Comparison of ENCODE assay signal across 23 cellular contexts in genomic region chr17:34606721-34607120, GRCh38. TPM values are rescaled to one million over a fixed set of nuclear protein-coding genes. Genes with fewer than 3 reads are reported as not detected.
DNase-seq lines count a peak whose midpoint lies in the region; ATAC-seq, FAIRE-seq and TF ChIP-seq lines count a peak whose summit lies in the region.
"Had no signal": no experiment of that assay in that cellular context is flagged by ENCODE, and none has a peak within 500 bp of the region (broad histone marks: within the 10 kb centered on the region; RNA-seq: fewer than 3 reads in every experiment).

No MANE protein-coding gene starts in this region.

- H2AK5ac ChIP-seq in H1 (ENCODE audit: low read depth, low read length): no peak overlapping the region; the same call in 1 of the 2 replicates

- no peaks in the 10 kb centered on the region for H3K9me2 ChIP-seq in GM23338 (ENCODE audit: insufficient read depth)

- peak overlapping the region; percentile 75; the same call in 1 of the 2 replicates for H2BK12ac ChIP-seq in H1 (ENCODE audit: low read depth, low read length)

- no peaks in the 10 kb centered on the region for H3K79me1 ChIP-seq in H1 (ENCODE audit: low read depth, low read length)

- intact Hi-C loops in ovary (cut with DNase I): no loop called here

- no peak overlapping the region for H3K27ac ChIP-seq in GM23338 (ENCODE audit: low read depth)
- no peak overlapping the region for H3K27ac ChIP-seq in HEK293 (ENCODE audit: extremely low read depth, low read depth, low read length)
- H3K27ac ChIP-seq in H1 (ENCODE audit: low read depth, low read length): no peak overlapping the region; the same call in 1 of the 2 replicates
- no peak overlapping the region for H3K27ac ChIP-seq in ovary
- H3K27ac ChIP-seq: C4-2B, HL-60, SJCRH30 had no signal

- CTCF ChIA-PET in HEK293 (lab: Yijun Ruan, JAX): interaction anchor here (1.4 to 1.8 kb wide), 2 partner anchors 21 to 25 kb away, joined by 4 to 5 read pairs; no protein-coding TSS in a partner anchor
- CTCF ChIA-PET in H1 (lab: Charles Lee; ENCODE audit: partially characterized antibody): interaction anchor here (0.7 to 2.3 kb wide), 7 partner anchors 13 to 287 kb away, joined by 3 to 10 read pairs (median 3); no protein-coding TSS in a partner anchor

- peaks cover 10% of the 10 kb centered on the region for H3K27me3 Mint-ChIP-seq in GM23338 (ENCODE audit: insufficient read depth, low read depth, poor library complexity)
- H3K27me3 Mint-ChIP-seq in nephron (ENCODE audit: low read depth): peaks cover 44% of the 10 kb centered on the region

- H3K14ac ChIP-seq in H1 (ENCODE audit: insufficient read length): no peak overlapping the region

- H2AFZ ChIP-seq in GM23338: no peak overlapping the region
- no peak overlapping the region for H2AFZ ChIP-seq in H1 (ENCODE audit: low read length)

- H3K27ac Mint-ChIP-seq in GM23338 (no peak overlapping the region), nephron (peak overlapping the region; percentile 59 to 85 (median 74))

- TF ChIP-seq POLR2A in H1 (IDR thresholded peaks at IDR 0.05; ENCODE audit: control extremely low read depth in 1 of 2, low read depth in 2 of 2, low read length in 2 of 2) (no peak), ovary (IDR thresholded peaks at IDR 0.05) (no peak)

- H3K23me2 ChIP-seq in H1 (ENCODE audit: low read depth, low read length): no peaks in the 10 kb centered on the region; the same call in 1 of the 2 replicates

- no peaks in the 10 kb centered on the region for H3K27me3 ChIP-seq in GM23338 (ENCODE audit: insufficient read depth)
- H3K27me3 ChIP-seq in H1 (replicated peaks in 1 of 4; ENCODE audit: control insufficient read depth in 3 of 4, extremely low read depth in 1 of 4, insufficient read depth in 3 of 4, low read length in 3 of 4): no peaks in the 10 kb centered on the region; a peak in 2 of 7 replicates
- no peaks in the 10 kb centered on the region for H3K27me3 ChIP-seq in ovary

- no peak overlapping the region for H4K91ac ChIP-seq in H1 (replicated peaks; ENCODE audit: insufficient read length, low read length)

- no peak overlapping the region for H4K8ac ChIP-seq in H1 (ENCODE audit: extremely low read depth, insufficient read depth, low read length)

- no peaks in the 10 kb centered on the region for H4K20me1 ChIP-seq in GM23338 (replicated peaks; ENCODE audit: insufficient read depth)
- no peaks in the 10 kb centered on the region for H4K20me1 ChIP-seq in H1 (replicated peaks in 1 of 2; ENCODE audit: control insufficient read depth in 1 of 2, insufficient read depth in 2 of 2, low read length in 2 of 2)

- no peak for DNase-seq in GM23338 (ENCODE audit: low spot score)
- no peak for DNase-seq in H1 (ENCODE audit: low read depth in 1 of 2, low spot score in 2 of 2)
- DNase-seq in NCI-H1436 (lab: John Stamatoyannopoulos, UW): no peak
- no peak for DNase-seq in ovary
- no peak for DNase-seq in activated effector memory CD4-positive, alpha-beta T cell treated with anti-CD3 and anti-CD28 coated beads, Interleukin-2, amount 50 U/mL, for 16 hours
- DNase-seq: AML-193, GDM1, IMR-90, Karpas-422, NCI-H1048, NCI-H146, NCI-H2081, NCI-H226, NCI-H524, PC-3, SJCRH30 had no signal

- H3K4me1 ChIP-seq in GM23338 (ENCODE audit: insufficient read depth): peaks cover 31% of the 10 kb centered on the region
- peaks cover 18% of the 10 kb centered on the region for H3K4me1 ChIP-seq in HEK293 (ENCODE audit: control insufficient read depth, insufficient read depth, low read length)
- peaks cover 17 to 23% (median 20%) of the 10 kb centered on the region in 4 experiments for H3K4me1 ChIP-seq in H1 (replicated peaks in 1 of 4; ENCODE audit: control insufficient read depth in 3 of 4, insufficient read depth in 4 of 4, low read length in 3 of 4)
- H3K4me1 ChIP-seq in ovary (ENCODE audit: insufficient read depth): no peaks in the 10 kb centered on the region

- H2BK20ac ChIP-seq in H1 (ENCODE audit: low read length): peak overlapping the region; percentile 86

- H3K4me2 ChIP-seq in GM23338: peak overlapping the region; percentile 26; the same call in 1 of the 2 replicates
- no peak overlapping the region; a peak in 1 of 4 replicates for H3K4me2 ChIP-seq in H1 (ENCODE audit: insufficient read depth in 1 of 2, low read depth in 2 of 2, low read length in 2 of 2)

- FAIRE-seq in H1 (lab: Jason Lieb, UNC): no peak

- peak; percentile 19 for ATAC-seq in GM23338
- ATAC-seq: PC-3 had no signal

- WGBS in H1 (ENCODE audit: extremely low coverage in 1 of 2, insufficient coverage in 1 of 2, insufficient read length in 1 of 2, insufficient replicate concordance in 2 of 2, low coverage in 1 of 2, low lambda C conversion rate in 2 of 2, missing lambda C conversion rate in 1 of 2), 2 experiments: 83% methylated on average over 4 of the region's 5 CpGs; no CpG with 5 or more reads in 1 of the 2 experiments
- WGBS in ovary, 3 donors: 13 to 20% (median 14%) methylated on average over 5 of the region's 5 CpGs

- H2BK5ac ChIP-seq in H1 (ENCODE audit: low read depth, low read length): no peak overlapping the region

- H3K4me1 Mint-ChIP-seq in GM23338 (peaks cover 47% of the 10 kb centered on the region), nephron (peaks cover 60% of the 10 kb centered on the region)

- H3K9me3 ChIP-seq in HEK293 (ENCODE audit: control insufficient read depth, insufficient read depth, low read depth, low read length) (no peaks in the 10 kb centered on the region), H1 (ENCODE audit: insufficient read depth in 2 of 2, low read depth in 1 of 2, low read length in 1 of 2) (no peaks in the 10 kb centered on the region), ovary (no peaks in the 10 kb centered on the region)
- H3K9me3 ChIP-seq: HAP-1, SJCRH30 had no signal

- POLR2A ChIA-PET in HEK293 (lab: Yijun Ruan, JAX) (interaction anchor here (0.5 to 0.6 kb wide), 2 partner anchors 20 to 590 kb away, joined by 3 to 5 read pairs; no protein-coding TSS in a partner anchor), H1 (lab: Charles Lee; ENCODE audit: partially characterized antibody) (no interaction called here)

- H3F3A ChIP-seq in GM23338 (replicated peaks; ENCODE audit: low read depth): no peaks in the 10 kb centered on the region

- H3K4me3 Mint-ChIP-seq in GM23338 (no peak overlapping the region), nephron (peak overlapping the region in 1 of 3 experiments; percentile 4)

- H4K5ac ChIP-seq in H1 (ENCODE audit: insufficient read length, low read depth, low read length): no peak overlapping the region

- H2BK120ac ChIP-seq in H1 (replicated peaks; ENCODE audit: low read depth, low read length): no peak overlapping the region

- no peak overlapping the region for H2BK15ac ChIP-seq in H1 (ENCODE audit: low read length)

- no peak overlapping the region for H3K4ac ChIP-seq in H1 (replicated peaks; ENCODE audit: insufficient read length, low read depth, low read length)

- H3K79me2 ChIP-seq in GM23338 (replicated peaks; ENCODE audit: insufficient read depth) (no peaks in the 10 kb centered on the region), H1 (ENCODE audit: control insufficient read depth in 1 of 2, insufficient read depth in 2 of 2, low read length in 2 of 2) (no peaks in the 10 kb centered on the region)

- no peak for TF ChIP-seq RAD21 in H1 (IDR thresholded peaks at IDR 0.05 in 1 of 2, conservative IDR thresholded peaks at IDR 0.05 in 1 of 2; ENCODE audit: low read depth in 2 of 2, low read length in 2 of 2)

- no peak overlapping the region for H3K9ac ChIP-seq in H1 (replicated peaks in 1 of 4; ENCODE audit: extremely low read depth in 1 of 4, low read depth in 3 of 4, low read length in 3 of 4)

- H3K23ac ChIP-seq in H1 (ENCODE audit: insufficient read length): no peak overlapping the region

- H3K56ac ChIP-seq in H1 (replicated peaks; ENCODE audit: insufficient read length, low read depth, low read length): no peak overlapping the region

- no peak for TF ChIP-seq EP300 in H1 (IDR thresholded peaks at IDR 0.05; ENCODE audit: borderline replicate concordance in 1 of 2, low read depth in 2 of 2, low read length in 2 of 2)
- TF ChIP-seq EP300 in ovary (IDR thresholded peaks at IDR 0.05): no peak

- H3K18ac ChIP-seq in H1 (ENCODE audit: extremely low read depth, low read length): peak overlapping the region; percentile 24; the same call in 1 of the 2 replicates

- H3K36me3 ChIP-seq in GM23338 (ENCODE audit: insufficient read depth) (no peaks in the 10 kb centered on the region), HEK293 (ENCODE audit: control insufficient read depth in 2 of 2, insufficient read depth in 1 of 2, low read length in 2 of 2) (no peaks in the 10 kb centered on the region), H1 (ENCODE audit: control insufficient read depth in 2 of 4, insufficient read depth in 4 of 4, low read length in 3 of 4) (no peaks in the 10 kb centered on the region), ovary (no peaks in the 10 kb centered on the region)
- H3K36me3 ChIP-seq: HAP-1, SJCRH30 had no signal

- H3K9me3 Mint-ChIP-seq in GM23338 (no peaks in the 10 kb centered on the region), nephron (no peaks in the 10 kb centered on the region)

- TF ChIP-seq CTCF in GM23338 (conservative IDR thresholded peaks at IDR 0.05; ENCODE audit: low read depth in 2 of 2) (no peak), HEK293 (tag by site-specific recombination; IDR thresholded peaks at IDR 0.05) (no peak), H1 (IDR thresholded peaks at IDR 0.05; ENCODE audit: control extremely low read depth in 1 of 3, insufficient read depth in 1 of 3, low read depth in 1 of 3, low read length in 3 of 3) (no peak), nephron (IDR thresholded peaks at IDR 0.05; ENCODE audit: unreplicated experiment in 3 of 3) (no peak), ovary (IDR thresholded peaks at IDR 0.05) (no peak)

- no peaks in the 10 kb centered on the region for H3K36me3 Mint-ChIP-seq in GM23338 (ENCODE audit: low read depth)
- no peaks in the 10 kb centered on the region for H3K36me3 Mint-ChIP-seq in nephron (ENCODE audit: low read depth)

- no peak overlapping the region for H3K4me3 ChIP-seq in GM23338
- H3K4me3 ChIP-seq in HEK293 (ENCODE audit: low read depth, low read length): no peak overlapping the region
- no peak overlapping the region for H3K4me3 ChIP-seq in H1 (ENCODE audit: extremely low read depth in 1 of 4, insufficient read depth in 2 of 4, low read depth in 3 of 4, low read length in 4 of 4)
- H3K4me3 ChIP-seq in ovary: no peak overlapping the region
- H3K4me3 ChIP-seq: HAP-1, SJCRH30 had no signal

RNA-seq across cellular contexts. Expression of gene TMEM132E, which starts 27.3 kb away (rescaled TPM):
- total RNA-seq in GM23338 (2014; rRNA removed; shearing (Covaris generic)): 0.45 and 0.47 TPM in 2 replicates
- polyA plus RNA-seq in GM23338 (2016; fragmentation: Nextera tagmentation; extraction: Ambion mirVana): 0.03 and 0.16 TPM in 2 replicates
- total RNA-seq in H1 (2021; fragmentation: NEBNext Ultra II Directional; extraction: Animal tissue kit (Norgen Biotek cat#: 25700)): 0.31 and 0.45 TPM in 2 replicates
- 0.60 and 0.67 TPM in 2 replicates for polyA plus RNA-seq in H1 (2011; rRNA removed)
- polyA plus RNA-seq in H1 (2011; cell fraction: cytosol; rRNA removed): 0.35 TPM
- 2.6 TPM for polyA plus RNA-seq in H1 (2011; cell fraction: nucleus; rRNA removed)
- 0.18 to 0.65 TPM (median 0.55 TPM) in 4 replicates for polyA plus RNA-seq in H1 (2012, experiment 1 of 2)
- 0.26 TPM for polyA plus RNA-seq in H1 (2012, experiment 2 of 2)
- 0.32 TPM for polyA plus RNA-seq in H1 (2013, experiment 1 of 2)
- 0.17 TPM for polyA plus RNA-seq in H1 (2013, experiment 2 of 2)
- polyA minus RNA-seq in H1 (2011; rRNA and poly(A)+ RNA removed): 0.24 and 0.69 TPM in 2 replicates
- 0.22 TPM for polyA minus RNA-seq in H1 (2011; cell fraction: cytosol; rRNA and poly(A)+ RNA removed)
- polyA minus RNA-seq in H1 (2011; cell fraction: nucleus; rRNA and poly(A)+ RNA removed): 0.40 TPM
- total RNA-seq in ovary: under 1 TPM in 5 of 7 donors, not detected in 2; 0.10 to 0.40 (median 0.20) TPM
- polyA plus RNA-seq in ovary: under 1 TPM; 0.08 to 0.22 TPM
- total RNA-seq: HT1080, IMR-90, MCF 10A, PC-3, SJCRH30 had no signal
- polyA plus RNA-seq: IMR-90 had no signal
